ENCODE assay signal across 25 cellular contexts in genomic region chr17:4116516-4116915, GRCh38.
"Had no signal": no experiment of that assay in that cellular context is flagged by ENCODE, and none has a peak within 500 bp of the region (broad histone marks: within the 10 kb centered on the region; RNA-seq: fewer than 3 reads in every experiment).

No MANE protein-coding gene starts in this region.

- ATAC-seq: activated CD8-positive, alpha-beta T cell treated with anti-CD3 and anti-CD28 coated beads, Interleukin-2, amount 10 ng/mL, durations not matched to agents 7 days and 5 days; gastroesophageal sphincter; left ventricle myocardium superior; right cardiac atrium; stimulated activated naive CD8-positive, alpha-beta T cell treated with anti-CD3 and anti-CD28 coated beads, Interleukin-15, Interleukin-2, amounts not matched to agents 100 U/mL and 50 U/mL, for 24 hours; T-cell; upper lobe of right lung had no signal

- H3K4me3 ChIP-seq: breast epithelium, esophagus squamous epithelium, gastroesophageal sphincter, pancreas, thyroid gland, upper lobe of right lung had no signal

- H3K27ac ChIP-seq: breast epithelium, esophagus squamous epithelium, gastroesophageal sphincter, pancreas, thyroid gland, upper lobe of right lung, VCaP had no signal

- DNase-seq: activated CD4-positive, alpha-beta T cell treated with anti-CD3 and anti-CD28 coated beads, Interleukin-2, amount 10 ng/mL, durations not matched to agents 7 days and 5 days; activated CD4-positive, CD25-positive, alpha-beta regulatory T cell treated with anti-CD3 and anti-CD28 coated beads, Interleukin-2, amount 50 U/mL, for 72 hours; activated CD8-positive, alpha-beta T cell treated with anti-CD3 and anti-CD28 coated beads, Interleukin-2, amount 10 ng/mL, durations not matched to agents 7 days and 5 days; activated gamma-delta T cell treated with Interleukin-2 at 50 U/mL for 16 hours; effector memory CD4-positive, alpha-beta T cell; esophagus squamous epithelium; head of caudate nucleus; immature natural killer cell; left ventricle myocardium superior; mammary epithelial cell; pancreas; right cardiac atrium; stimulated activated CD4-positive, alpha-beta T cell treated with anti-CD3 and anti-CD28 coated beads, Interleukin-4, amount 100 ng/mL, for 4 hours; stimulated activated naive CD8-positive, alpha-beta T cell treated with anti-CD3 and anti-CD28 coated beads, Interleukin-15, Interleukin-2, amounts not matched to agents 100 U/mL and 50 U/mL, for 24 hours; T-cell; thyroid gland; upper lobe of right lung had no signal

- H3K9me3 ChIP-seq: breast epithelium, esophagus squamous epithelium, gastroesophageal sphincter, pancreas, thyroid gland, upper lobe of right lung had no signal

- H3K27me3 ChIP-seq: breast epithelium, esophagus squamous epithelium, gastroesophageal sphincter, pancreas, thyroid gland, upper lobe of right lung had no signal

- H3K4me1 ChIP-seq: breast epithelium, pancreas, thyroid gland had no signal

- H3K4me3 Mint-ChIP-seq: activated CD4-positive, alpha-beta T cell treated with anti-CD3 and anti-CD28 coated beads, Interleukin-2, amount 10 ng/mL, durations not matched to agents 7 days and 5 days; activated CD8-positive, alpha-beta T cell treated with anti-CD3 and anti-CD28 coated beads, Interleukin-2, amount 10 ng/mL, durations not matched to agents 7 days and 5 days; activated naive CD8-positive, alpha-beta T cell; activated T-helper 1 cell treated with anti-CD3 and anti-CD28 coated beads, Interleukin-12 subunit alpha, Interleukin-12 subunit beta, Interleukin-2, Interleukin-4 antibody, amounts not matched to agents 30 ng/mL and 10 ng/mL and 1 ng/mL, durations not matched to agents 14 hours and 24 hours and 36 hours; central memory CD8-positive, alpha-beta T cell; immature natural killer cell; nephron; T-cell; T-helper 2 cell treated with Interferon-gamma antibody and Interleukin-4, amounts not matched to agents 5 μg/mL and 100 μg/mL, for 36 hours had no signal

- H3K27me3 Mint-ChIP-seq: activated CD4-positive, alpha-beta T cell treated with anti-CD3 and anti-CD28 coated beads, Interleukin-2, amount 10 ng/mL, durations not matched to agents 7 days and 5 days; activated naive CD8-positive, alpha-beta T cell; central memory CD8-positive, alpha-beta T cell; T-cell had no signal

- H3K27ac Mint-ChIP-seq: activated CD4-positive, alpha-beta T cell treated with anti-CD3 and anti-CD28 coated beads, Interleukin-2, amount 10 ng/mL, durations not matched to agents 7 days and 5 days; activated CD8-positive, alpha-beta T cell treated with anti-CD3 and anti-CD28 coated beads, Interleukin-2, amount 10 ng/mL, durations not matched to agents 7 days and 5 days; activated naive CD8-positive, alpha-beta T cell; activated T-helper 1 cell treated with anti-CD3 and anti-CD28 coated beads, Interleukin-12 subunit alpha, Interleukin-12 subunit beta, Interleukin-2, Interleukin-4 antibody, amounts not matched to agents 30 ng/mL and 10 ng/mL and 1 ng/mL, durations not matched to agents 14 hours and 24 hours and 36 hours; immature natural killer cell; nephron; T-cell; T-helper 2 cell treated with Interferon-gamma antibody and Interleukin-4, amounts not matched to agents 5 μg/mL and 100 μg/mL, for 36 hours had no signal

- H3K36me3 ChIP-seq: breast epithelium had no signal

- H3K4me1 Mint-ChIP-seq: nephron, T-cell had no signal

- H3K9me3 Mint-ChIP-seq: activated CD4-positive, alpha-beta T cell treated with anti-CD3 and anti-CD28 coated beads, Interleukin-2, amount 10 ng/mL, durations not matched to agents 7 days and 5 days; activated T-helper 1 cell treated with anti-CD3 and anti-CD28 coated beads, Interleukin-12 subunit alpha, Interleukin-12 subunit beta, Interleukin-2, Interleukin-4 antibody, amounts not matched to agents 30 ng/mL and 10 ng/mL and 1 ng/mL, durations not matched to agents 14 hours and 24 hours and 36 hours; central memory CD8-positive, alpha-beta T cell; immature natural killer cell; nephron; T-cell; T-helper 2 cell treated with Interferon-gamma antibody and Interleukin-4, amounts not matched to agents 5 μg/mL and 100 μg/mL, for 36 hours had no signal
